In the genomic region with DNA sequence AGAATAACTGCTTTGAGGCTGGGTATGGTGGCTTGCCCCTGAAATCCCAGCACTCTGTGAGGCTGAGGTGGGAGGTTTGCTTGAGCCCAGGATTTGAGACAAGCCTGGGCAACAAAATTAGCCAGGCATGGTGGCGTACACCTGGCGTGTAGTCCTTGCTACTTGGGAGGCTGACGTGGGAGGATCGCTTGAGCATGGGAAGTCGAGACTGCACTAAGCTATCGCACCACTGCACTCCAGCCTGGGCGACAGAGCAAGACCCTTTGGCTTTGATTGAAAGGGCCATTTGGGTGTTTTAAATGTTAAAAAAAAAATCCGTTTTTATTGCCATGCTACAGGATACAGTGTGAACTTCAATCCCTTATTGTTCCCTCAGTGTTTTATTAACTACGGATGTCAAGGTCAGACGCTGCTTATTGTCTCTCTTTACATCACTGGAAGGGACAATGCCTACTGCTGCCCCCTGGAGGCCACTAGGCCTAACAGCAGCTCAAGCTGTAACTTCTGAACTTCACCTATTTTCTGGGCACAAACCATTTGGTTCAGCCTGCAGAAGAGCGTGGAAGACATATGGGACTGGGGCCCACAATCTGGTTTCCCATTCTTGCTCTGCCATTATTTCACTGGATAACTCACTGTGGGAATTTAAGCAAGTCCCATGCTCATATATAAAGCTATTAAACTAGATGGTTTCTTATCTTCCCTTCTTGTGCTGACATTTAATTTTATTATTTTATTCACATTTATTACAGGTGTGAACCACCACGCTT, we compare ENCODE assay signal across 8 cellular contexts. TPM values are rescaled to one million over a fixed set of nuclear protein-coding genes. Genes with fewer than 3 reads are reported as not detected.
DNase-seq lines count a peak whose midpoint lies in the region; ATAC-seq, FAIRE-seq and TF ChIP-seq lines count a peak whose summit lies in the region.

No MANE protein-coding gene starts in this region.

- in situ Hi-C loops in SK-MEL-5 (cut with HindIII; ENCODE audit: low pct_unique_long_range_greater_than_20kb, low sequenced_read_pairs): no loop called here

- intact Hi-C loops in pancreas (cut with DNase I): loop anchor here (5.0 to 10.0 kb wide), 3 partner anchors 108 to 118 kb away; no protein-coding TSS in a partner anchor

- H3K9me3 ChIP-seq in MG63 (no peaks in the 10 kb centered on the region), pancreas (no peaks in the 10 kb centered on the region)

- peak; percentile 84 to 94 (median 92) for TF ChIP-seq CTCF in pancreas (IDR thresholded peaks at IDR 0.05)

- no peaks in the 10 kb centered on the region for H3K36me3 ChIP-seq in MG63
- H3K36me3 ChIP-seq in pancreas: no peaks in the 10 kb centered on the region

- FAIRE-seq in pancreas (lab: Jason Lieb, UNC) (peak; percentile 60), urothelium cell line (lab: Jason Lieb, UNC) (peak; percentile 80)

- no peak overlapping the region for H3K27ac ChIP-seq in pancreas

- H3K27me3 ChIP-seq in MG63: peaks cover 32% of the 10 kb centered on the region
- H3K27me3 ChIP-seq in pancreas: no peaks in the 10 kb centered on the region

- ATAC-seq in pancreas: peak; percentile 72 to 98 (median 92)
- no peak for ATAC-seq in GM21723 (IDR thresholded peaks at IDR 0.05; ENCODE audit: unreplicated experiment)

- H3K4me3 ChIP-seq in MG63 (no peak overlapping the region), pancreas (no peak overlapping the region)

- 31 to 32% methylated on average over 12 of the region's 12 CpGs for WGBS in pancreas, 2 donors

- DNase-seq in Daoy (ENCODE audit: low read depth) (peak; percentile 51), MG63 (peak; percentile 45), SK-MEL-5 (ENCODE audit: low read depth, low spot score) (peak; percentile 76), foreskin melanocyte (peak; percentile 45), pancreas (peak in 5 of 6 donors; percentile 34 to 73 (median 53)), urothelium cell line (ENCODE audit: low spot score) (peak; percentile 77)
- DNase-seq in activated effector memory CD4-positive, alpha-beta T cell treated with Interleukin-2 at 50 U/mL for 16 hours: peak; percentile 43

- no peaks in the 10 kb centered on the region for H3K4me1 ChIP-seq in pancreas

RNA-seq across cellular contexts. Expression of a gene that starts 15.3 kb away (rescaled TPM):
- 6.8 and 10.1 TPM in 2 replicates for total RNA-seq in Daoy (2014; rRNA removed; shearing (Covaris generic))
- total RNA-seq in MG63 (2014; rRNA removed; shearing (Covaris generic); ENCODE audit: low replicate concordance): 13.2 and 15.1 TPM in 2 replicates
- total RNA-seq in SK-MEL-5 (2014; rRNA removed; shearing (Covaris generic)): 21.8 and 30.4 TPM in 2 replicates
- polyA plus RNA-seq in SK-MEL-5 (2015; cell fraction: cytosol; rRNA removed): 25.7 and 45.0 TPM in 2 replicates
- 26.3 and 32.6 TPM in 2 replicates for polyA plus RNA-seq in SK-MEL-5 (2015; cell fraction: nucleus; rRNA removed)
- 10 to 100 TPM; 18.2 to 34.0 (median 22.3) TPM for total RNA-seq in pancreas
- polyA plus RNA-seq in pancreas: 1 to 10 TPM; 5.7 to 7.8 TPM
